Comparison of ENCODE assay signal across 35 cellular contexts in the genomic region with DNA sequence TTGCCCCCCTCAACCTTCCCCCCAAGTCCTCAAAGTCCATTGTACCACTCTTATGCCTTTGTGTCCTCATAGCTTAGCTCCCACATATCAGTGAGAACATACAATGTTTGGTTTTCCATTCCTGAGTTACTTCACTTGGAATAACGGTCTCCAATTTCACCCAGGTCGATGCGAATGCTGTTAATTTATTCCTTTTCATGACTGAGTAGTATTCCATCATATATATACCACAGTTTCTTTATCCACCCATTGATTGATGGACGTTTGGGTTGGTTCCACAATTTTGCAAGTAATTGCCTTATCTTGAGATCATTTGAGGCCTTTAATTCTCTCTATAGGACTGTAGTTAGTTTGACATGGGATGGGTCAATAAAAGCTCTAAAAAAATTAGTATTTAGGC.
"Had no signal": no experiment of that assay in that cellular context is flagged by ENCODE, and none has a peak within 500 bp of the region (broad histone marks: within the 10 kb centered on the region; RNA-seq: fewer than 3 reads in every experiment).

No MANE protein-coding gene starts in this region.

- H3K4me3 ChIP-seq: adrenal gland, body of pancreas, breast epithelium had no signal

- H3K9me3 ChIP-seq: adrenal gland, body of pancreas, breast epithelium had no signal

- ATAC-seq: activated CD8-positive, alpha-beta T cell treated with anti-CD3 and anti-CD28 coated beads for 36 hours; activated naive CD4-positive, alpha-beta T cell treated with anti-CD3 and anti-CD28 coated beads, Interleukin-2, amount 50 U/mL, for 72 hours; activated T-cell treated with anti-CD3 and anti-CD28 coated beads, Interleukin-2, amount 50 U/mL, for 4 hours; activated T-cell treated with anti-CD3 and anti-CD28 coated beads, Interleukin-2, amount 50 U/mL, for 72 hours; activated T-helper 17 cell treated with anti-CD3 and anti-CD28 coated beads, Interleukin-2, amount 50 U/mL, for 72 hours; body of pancreas had no signal

- FAIRE-seq: astrocyte, TTC549 had no signal

- H3K4me1 ChIP-seq: adrenal gland, body of pancreas, breast epithelium had no signal

- H3K27ac ChIP-seq: adrenal gland, body of pancreas, brain microvascular endothelial cell, breast epithelium, VCaP had no signal

- H3K27me3 ChIP-seq: adrenal gland, body of pancreas, brain microvascular endothelial cell, breast epithelium had no signal

- H3K36me3 ChIP-seq: adrenal gland, brain microvascular endothelial cell, breast epithelium had no signal

- DNase-seq: activated B cell treated with CpG ODN at 0.5 μM for 24 hours; activated CD4-positive, alpha-beta memory T cell treated with anti-CD3 and anti-CD28 coated beads for 36 hours; activated CD4-positive, alpha-beta T cell treated with anti-CD3 and anti-CD28 coated beads for 4 hours; activated CD4-positive, alpha-beta T cell treated with anti-CD3 and anti-CD28 coated beads, Interleukin-2, amount 10 ng/mL, durations not matched to agents 24 days and 14 days; activated CD4-positive, alpha-beta T cell treated with anti-CD3 and anti-CD28 coated beads, Interleukin-2, amount 50 U/mL, for 1 hour; activated CD4-positive, alpha-beta T cell treated with anti-CD3 and anti-CD28 coated beads, Interleukin-2, amount 50 U/mL, for 4 hours; activated CD4-positive, CD25-positive, alpha-beta regulatory T cell treated with anti-CD3 and anti-CD28 coated beads, Interleukin-2, amount 50 U/mL, for 72 hours; activated CD8-positive, alpha-beta memory T cell treated with anti-CD3 and anti-CD28 coated beads, Interleukin-2, amount 50 U/mL, for 4 hours; activated CD8-positive, alpha-beta T cell treated with anti-CD3 and anti-CD28 coated beads for 36 hours; activated effector memory CD4-positive, alpha-beta T cell treated with anti-CD3 and anti-CD28 coated beads, Interleukin-2, amount 50 U/mL, for 16 hours; activated gamma-delta T cell treated with Interleukin-2 at 50 U/mL for 16 hours; activated naive CD4-positive, alpha-beta T cell; activated naive CD4-positive, alpha-beta T cell treated with anti-CD3 and anti-CD28 coated beads for 36 hours; activated naive CD4-positive, alpha-beta T cell treated with anti-CD3 and anti-CD28 coated beads, Interleukin-2, amount 50 U/mL, for 16 hours; activated naive CD8-positive, alpha-beta T cell treated with anti-CD3 and anti-CD28 coated beads for 36 hours; activated T-cell treated with anti-CD3 and anti-CD28 coated beads for 4 hours; activated T-cell treated with anti-CD3 and anti-CD28 coated beads, Interleukin-2, amount 50 U/mL, for 1 hour; activated T-cell treated with anti-CD3 and anti-CD28 coated beads, Interleukin-2, amount 50 U/mL, for 4 hours; activated T-cell treated with anti-CD3 and anti-CD28 coated beads, Interleukin-2, amount 50 U/mL, for 72 hours; adrenal gland; amniotic stem cell; aorta; body of pancreas; brain microvascular endothelial cell; central memory CD4-positive, alpha-beta T cell; cerebellar nuclear complex; T-helper 1 cell; T-helper 2 cell; T-helper 9 cell had no signal
